ENCODE assay signal across 22 cellular contexts in the genomic region with DNA sequence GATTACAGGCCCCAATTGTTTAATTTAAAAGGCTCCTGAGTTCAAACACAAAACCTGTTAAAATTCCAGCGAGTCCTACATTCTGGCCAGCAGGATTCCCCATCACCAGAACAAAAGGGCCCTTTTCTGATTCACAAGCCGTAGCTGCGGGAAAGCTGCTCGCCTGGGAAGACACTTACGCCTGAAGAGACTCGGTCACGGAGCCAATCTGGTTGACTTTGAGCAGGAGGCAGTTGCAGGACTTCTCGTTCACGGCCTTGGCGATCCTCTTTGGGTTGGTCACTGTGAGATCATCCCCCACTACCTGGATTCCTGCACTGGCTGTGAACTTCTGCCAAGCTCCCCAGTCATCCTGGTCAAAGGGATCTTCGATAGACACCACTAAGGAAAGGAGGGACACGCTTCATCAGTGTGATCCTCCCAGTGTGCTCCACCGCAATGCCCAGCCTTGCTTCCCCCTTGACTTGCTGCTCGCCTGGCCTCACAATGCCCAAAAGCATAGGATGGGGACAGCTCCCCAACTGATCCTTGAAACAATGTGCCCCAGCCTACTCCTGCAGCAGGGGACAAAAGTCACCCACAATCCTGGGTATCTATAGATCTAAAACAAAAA. TPM values are rescaled to one million over a fixed set of nuclear protein-coding genes. Genes with fewer than 3 reads are reported as not detected.
DNase-seq lines count a peak whose midpoint lies in the region; ATAC-seq, FAIRE-seq and TF ChIP-seq lines count a peak whose summit lies in the region.
"Had no signal": no experiment of that assay in that cellular context is flagged by ENCODE, and none has a peak within 500 bp of the region (broad histone marks: within the 10 kb centered on the region; RNA-seq: fewer than 3 reads in every experiment).

No MANE protein-coding gene starts in this region.

- peaks cover 14% of the 10 kb centered on the region for H3K9me1 ChIP-seq in K562 (ENCODE audit: control insufficient read depth, insufficient read depth, low read length)

- intact Hi-C loops in heart right ventricle (cut with DNase I), result no loop called here
- intact Hi-C loops in K562 (cut with micrococcal nuclease), result no loop called here
- intact Hi-C loops in esophagus muscularis mucosa (cut with DNase I), result loop anchor here (5.0 kb wide), 1 partner anchor 123 kb away; no protein-coding TSS in a partner anchor

- CTCF ChIA-PET in K562 (lab: Yijun Ruan, JAX; ENCODE audit: low intra/inter-chr PET ratio), result no interaction called here

- no peaks in the 10 kb centered on the region for H3K27me3 ChIP-seq in cardiac muscle cell
- no peaks in the 10 kb centered on the region for H3K27me3 ChIP-seq in heart right ventricle
- H3K27me3 ChIP-seq in K562 (ENCODE audit: control insufficient read depth in 2 of 2, insufficient read depth in 2 of 2, low read length in 2 of 2), result no peaks in the 10 kb centered on the region
- H3K27me3 ChIP-seq in esophagus muscularis mucosa, result no peaks in the 10 kb centered on the region
- H3K27me3 ChIP-seq: brain microvascular endothelial cell, gastrocnemius medialis, ovary, sigmoid colon, transverse colon had no signal

- peaks cover 9% of the 10 kb centered on the region for H3K36me3 Mint-ChIP-seq in IgD-negative memory B cell
- peaks cover 58 to 67% of the 10 kb centered on the region in 2 donors for H3K36me3 Mint-ChIP-seq in stimulated activated naive B cell treated with anti-CD40 and anti-IgM and Interleukin-4, amounts not matched to agents 10 μg/mL and 1 μg/mL and 100 μg/mL, for 72 hours

- ATAC-seq in heart right ventricle (no peak), K562 (no peak)
- ATAC-seq in stimulated activated naive B cell treated with anti-CD40 and anti-IgM and Interleukin-4, amounts not matched to agents 10 μg/mL and 1 μg/mL and 100 μg/mL, for 72 hours (replicated peaks), result no peak
- ATAC-seq: gastrocnemius medialis; stimulated activated naive CD8-positive, alpha-beta T cell treated with anti-CD3 and anti-CD28 coated beads, Interleukin-15, Interleukin-2, amounts not matched to agents 100 U/mL and 50 U/mL, for 24 hours had no signal

- peaks cover 6 to 7% (median 6%) of the 10 kb centered on the region in 3 donors for H3K4me1 Mint-ChIP-seq in IgD-negative memory B cell
- peaks cover 24 to 47% of the 10 kb centered on the region in 2 donors for H3K4me1 Mint-ChIP-seq in stimulated activated naive B cell treated with anti-CD40 and anti-IgM and Interleukin-4, amounts not matched to agents 10 μg/mL and 1 μg/mL and 100 μg/mL, for 72 hours

- POLR2A ChIA-PET in K562 (lab: Yijun Ruan, JAX), result interaction anchor here (0.6 to 14.9 kb wide), 12 partner anchors 9 to 785 kb away, joined by 3 to 219 read pairs (median 3); partner anchors contain the start of gene ENO1

- peak overlapping the region in 2 of 3 donors; percentile 56 to 67 for H3K27ac Mint-ChIP-seq in IgD-negative memory B cell
- peak overlapping the region; percentile 70 for H3K27ac Mint-ChIP-seq in stimulated activated naive B cell treated with anti-CD40 and anti-IgM and Interleukin-4, amounts not matched to agents 10 μg/mL and 1 μg/mL and 100 μg/mL, for 72 hours

- no peak overlapping the region for H3K4me3 ChIP-seq in cardiac muscle cell
- H3K4me3 ChIP-seq in heart right ventricle, result no peak overlapping the region
- H3K4me3 ChIP-seq in K562, result no peak overlapping the region
- H3K4me3 ChIP-seq in esophagus muscularis mucosa, result no peak overlapping the region
- H3K4me3 ChIP-seq: gastrocnemius medialis, ovary, sigmoid colon, transverse colon had no signal

- peaks cover 95% of the 10 kb centered on the region for H3K36me3 ChIP-seq in cardiac muscle cell
- peaks cover 11 to 100% (median 87%) of the 10 kb centered on the region in 9 donors for H3K36me3 ChIP-seq in heart right ventricle
- H3K36me3 ChIP-seq in K562 (ENCODE audit: control insufficient read depth, insufficient read depth, low read length), result peaks cover 97% of the 10 kb centered on the region
- H3K36me3 ChIP-seq in esophagus muscularis mucosa, result peaks cover 89 to 100% (median 97%) of the 10 kb centered on the region in 4 donors
- H3K36me3 ChIP-seq: ovary had no signal

- no peak for TF ChIP-seq RAD21 in K562 (CRISPR knock-in tag; conservative IDR thresholded peaks at IDR 0.05 in 1 of 2, IDR thresholded peaks at IDR 0.05 in 1 of 2)

- H2AFZ ChIP-seq in K562 (ENCODE audit: low read depth, low read length), result no peak overlapping the region

- DNase-seq in cardiac muscle cell (ENCODE audit: low read depth in 1 of 2, low spot score in 1 of 2) (no peak), heart right ventricle (no peak), K562 (ENCODE audit: extremely low read depth in 1 of 4, low spot score in 3 of 4) (no peak), ureter (ENCODE audit: low spot score) (no peak), esophagus muscularis mucosa (ENCODE audit: extremely low spot score) (no peak), SW480 (ENCODE audit: low spot score) (no peak)
- no peak for DNase-seq in stimulated activated naive B cell treated with anti-CD40 and anti-IgM and Interleukin-4, amounts not matched to agents 10 μg/mL and 1 μg/mL and 100 μg/mL, for 72 hours
- DNase-seq: activated CD4-positive, CD25-positive, alpha-beta regulatory T cell treated with anti-CD3 and anti-CD28 coated beads, Interleukin-2, amount 50 U/mL, for 72 hours; brain microvascular endothelial cell; Calu3; gastrocnemius medialis; kidney glomerular epithelial cell; mammary epithelial cell; NCI-H1694; NCI-H748 treated with DMSO at 0.1 percent for 48 hours; ovary; sigmoid colon; stimulated activated naive CD8-positive, alpha-beta T cell treated with anti-CD3 and anti-CD28 coated beads, Interleukin-15, Interleukin-2, amounts not matched to agents 100 U/mL and 50 U/mL, for 24 hours; transverse colon had no signal

- no peak for FAIRE-seq in K562 (lab: Jason Lieb, UNC)
- FAIRE-seq: H54 had no signal

- H3K79me2 ChIP-seq in K562 (ENCODE audit: control insufficient read depth, insufficient read depth, low read length), result peaks cover 45% of the 10 kb centered on the region

- H3K4me1 ChIP-seq in cardiac muscle cell (ENCODE audit: low read depth) (peaks cover 12% of the 10 kb centered on the region), heart right ventricle (peaks cover 2 to 34% (median 10%) of the 10 kb centered on the region in 9 donors), K562 (replicated peaks in 1 of 2; ENCODE audit: control insufficient read depth in 2 of 2, insufficient read depth in 2 of 2, low read length in 2 of 2) (peaks cover 6 to 9% of the 10 kb centered on the region in 2 experiments), esophagus muscularis mucosa (peaks cover 5 to 22% (median 18%) of the 10 kb centered on the region in 4 donors)

- no peak overlapping the region for H3K4me3 Mint-ChIP-seq in IgD-negative memory B cell
- H3K4me3 Mint-ChIP-seq in stimulated activated naive B cell treated with anti-CD40 and anti-IgM and Interleukin-4, amounts not matched to agents 10 μg/mL and 1 μg/mL and 100 μg/mL, for 72 hours, result no peak overlapping the region
- H3K4me3 Mint-ChIP-seq: activated naive CD4-positive, alpha-beta T cell treated with anti-CD3 and anti-CD28 coated beads, Interleukin-2, amount 50 U/mL, for 24 hours had no signal

- H3K27me3 Mint-ChIP-seq in IgD-negative memory B cell, result no peaks in the 10 kb centered on the region
- no peaks in the 10 kb centered on the region for H3K27me3 Mint-ChIP-seq in stimulated activated naive B cell treated with anti-CD40 and anti-IgM and Interleukin-4, amounts not matched to agents 10 μg/mL and 1 μg/mL and 100 μg/mL, for 72 hours
- H3K27me3 Mint-ChIP-seq: activated naive CD4-positive, alpha-beta T cell treated with anti-CD3 and anti-CD28 coated beads, Interleukin-2, amount 50 U/mL, for 24 hours had no signal

- no peak for TF ChIP-seq POLR2A in K562 (conservative IDR thresholded peaks at IDR 0.05)
- no peak for TF ChIP-seq POLR2A in esophagus muscularis mucosa (IDR thresholded peaks at IDR 0.05; ENCODE audit: low read depth)

- H3K9me3 ChIP-seq in cardiac muscle cell (ENCODE audit: low read depth) (no peaks in the 10 kb centered on the region), heart right ventricle (no peaks in the 10 kb centered on the region), K562 (replicated peaks; ENCODE audit: control insufficient read depth, insufficient read depth, low read depth, low read length) (no peaks in the 10 kb centered on the region), esophagus muscularis mucosa (no peaks in the 10 kb centered on the region)
- H3K9me3 ChIP-seq: gastrocnemius medialis, ovary, sigmoid colon, transverse colon had no signal

- no peak overlapping the region for H3K4me2 ChIP-seq in K562 (ENCODE audit: insufficient read depth, low read length)

- no peaks in the 10 kb centered on the region for H3K9me3 Mint-ChIP-seq in IgD-negative memory B cell
- no peaks in the 10 kb centered on the region for H3K9me3 Mint-ChIP-seq in stimulated activated naive B cell treated with anti-CD40 and anti-IgM and Interleukin-4, amounts not matched to agents 10 μg/mL and 1 μg/mL and 100 μg/mL, for 72 hours
- H3K9me3 Mint-ChIP-seq: activated naive CD4-positive, alpha-beta T cell treated with anti-CD3 and anti-CD28 coated beads, Interleukin-2, amount 50 U/mL, for 24 hours had no signal

- no TSS peak for BruUV-seq in K562 (replicated peaks; lab: Mats Ljungman, UMichigan)

- H3K27ac ChIP-seq in cardiac muscle cell (peak overlapping the region; percentile 91), heart right ventricle (no peak overlapping the region), K562 (ENCODE audit: extremely low read depth, low read depth, low read length) (no peak overlapping the region), esophagus muscularis mucosa (replicated peaks in 1 of 4) (no peak overlapping the region)
- H3K27ac ChIP-seq: brain microvascular endothelial cell, ovary, sigmoid colon, transverse colon had no signal

- no peak for TF ChIP-seq CTCF in cardiac muscle cell (IDR thresholded peaks at IDR 0.05; ENCODE audit: low read depth, low read length)
- no peak for TF ChIP-seq CTCF in heart right ventricle (IDR thresholded peaks at IDR 0.05)
- no peak for TF ChIP-seq CTCF in K562 (IDR thresholded peaks at IDR 0.05 in 2 of 3, conservative IDR thresholded peaks at IDR 0.05 in 1 of 3; ENCODE audit: insufficient read depth in 2 of 3, low read depth in 1 of 3, low read length in 3 of 3)
- TF ChIP-seq CTCF in esophagus muscularis mucosa (IDR thresholded peaks at IDR 0.05), result no peak

- in situ Hi-C loops in K562 (cut with MboI), result no loop called here

- peak overlapping the region in 1 of 2 experiments; percentile 28; a peak in 1 of 4 replicates for H3K9ac ChIP-seq in K562 (ENCODE audit: insufficient read depth in 1 of 2, low read depth in 2 of 2, low read length in 2 of 2)

- TF ChIP-seq EP300 in K562 (IDR thresholded peaks at IDR 0.05; ENCODE audit: low read length), result no peak
- no peak for TF ChIP-seq EP300 in esophagus muscularis mucosa (IDR thresholded peaks at IDR 0.05)

- H4K20me1 ChIP-seq in K562 (replicated peaks; ENCODE audit: control insufficient read depth, insufficient read depth, low read length), result peaks cover 77% of the 10 kb centered on the region

- WGBS in heart right ventricle, 2 donors, result 91 to 92% methylated on average over 14 of the region's 14 CpGs
- WGBS in K562 (ENCODE audit: insufficient coverage, low coverage, missing lambda C conversion rate), result 92% methylated on average over 14 of the region's 14 CpGs
- WGBS in esophagus muscularis mucosa, result 90% methylated on average over 7 of the region's 14 CpGs

RNA-seq across cellular contexts. Expression of gene ENO1, which starts 14.7 kb away (rescaled TPM):
- total RNA-seq in cardiac muscle cell (3,076 and 4,542 TPM in 2 replicates), heart right ventricle (100 to 1,000 TPM; 104 to 472 (median 141) TPM), K562 (2014; rRNA removed) (2,617 and 2,757 TPM in 2 replicates), K562 (2014; rRNA removed; fragmentation: Illumina TruSeq; extraction: Trizol) (2,118 and 2,410 TPM in 2 replicates), K562 (2015; rRNA removed; fragmentation: Illumina TruSeq; extraction: Trizol) (2,997 and 3,044 TPM in 2 replicates), K562 (2021) (2,642 and 2,717 TPM in 2 replicates), ureter (726 TPM), esophagus muscularis mucosa (100 to 1,000 TPM; 595 to 895 (median 621) TPM)
- polyA plus RNA-seq in cardiac muscle cell (4,459 and 4,945 TPM in 2 replicates), heart right ventricle (100 to 1,000 TPM in 1 of 2 donors, 10 to 100 TPM in 1; 73.3 to 581 TPM), IgD-negative memory B cell (728 TPM), K562 (2011; rRNA removed) (3,253 and 3,807 TPM in 2 replicates), K562 (2014; fragmentation: Illumina TruSeq; extraction: Trizol) (2,868 and 3,193 TPM in 2 replicates), K562 (2014; fragmentation: Nextera tagmentation; extraction: Ambion mirVana) (1,000 to 10,000 TPM; 6,249 to 7,472 TPM), K562 (2014; rRNA removed) (2,249 and 2,310 TPM in 2 replicates)
- total RNA-seq in K562 (2011; cell fraction: chromatin; rRNA removed; ENCODE audit: low replicate concordance), result 790 and 1,193 TPM in 2 replicates
- total RNA-seq in K562 (2011; cell fraction: nucleolus; rRNA removed), result 1,022 and 1,050 TPM in 2 replicates
- 987 and 1,019 TPM in 2 replicates for total RNA-seq in K562 (2011; cell fraction: nucleoplasm; rRNA removed)
- polyA plus RNA-seq in K562 (2011; cell fraction: cytosol; rRNA removed), result 3,902 and 3,930 TPM in 2 replicates
- 1,435 and 2,014 TPM in 2 replicates for polyA plus RNA-seq in K562 (2011; cell fraction: nucleus; rRNA removed)
- 2,677 and 3,119 TPM in 2 replicates for polyA plus RNA-seq in K562 (2012)
- 3,327 and 3,913 TPM in 2 replicates for polyA minus RNA-seq in K562 (2011; rRNA and poly(A)+ RNA removed)
- 2,697 and 3,181 TPM in 2 replicates for polyA minus RNA-seq in K562 (2011; cell fraction: cytosol; rRNA and poly(A)+ RNA removed)
- 390 and 803 TPM in 2 replicates for polyA minus RNA-seq in K562 (2011; cell fraction: nucleus; rRNA and poly(A)+ RNA removed)

RNA-seq across cellular contexts. Expression of gene RERE, which starts 46.4 kb away (rescaled TPM):
- total RNA-seq in cardiac muscle cell, result 59.5 and 81.0 TPM in 2 replicates
- polyA plus RNA-seq in cardiac muscle cell, result 70.3 and 72.5 TPM in 2 replicates
- total RNA-seq in heart right ventricle, result 100 to 1,000 TPM; 107 to 163 (median 144) TPM
- 10 to 100 TPM; 46.5 to 62.3 TPM for polyA plus RNA-seq in heart right ventricle
- 24.9 TPM for polyA plus RNA-seq in IgD-negative memory B cell
- 171 and 273 TPM in 2 replicates for total RNA-seq in K562 (2011; cell fraction: chromatin; rRNA removed; ENCODE audit: low replicate concordance)
- 61.4 and 68.2 TPM in 2 replicates for total RNA-seq in K562 (2011; cell fraction: nucleolus; rRNA removed)
- total RNA-seq in K562 (2011; cell fraction: nucleoplasm; rRNA removed), result 135 and 159 TPM in 2 replicates
- 14.2 and 14.4 TPM in 2 replicates for total RNA-seq in K562 (2014; rRNA removed)
- 13.4 and 14.6 TPM in 2 replicates for total RNA-seq in K562 (2014; rRNA removed; fragmentation: Illumina TruSeq; extraction: Trizol)
- 12.9 and 14.2 TPM in 2 replicates for total RNA-seq in K562 (2015; rRNA removed; fragmentation: Illumina TruSeq; extraction: Trizol)
- 40.2 and 51.5 TPM in 2 replicates for total RNA-seq in K562 (2021)
- polyA plus RNA-seq in K562 (2011; rRNA removed), result 5.3 and 8.3 TPM in 2 replicates
- 5.1 and 11.3 TPM in 2 replicates for polyA plus RNA-seq in K562 (2011; cell fraction: cytosol; rRNA removed)
- polyA plus RNA-seq in K562 (2011; cell fraction: nucleus; rRNA removed), result 35.9 and 36.4 TPM in 2 replicates
- 22.1 and 24.3 TPM in 2 replicates for polyA plus RNA-seq in K562 (2012)
- polyA plus RNA-seq in K562 (2014; fragmentation: Illumina TruSeq; extraction: Trizol), result 21.1 and 25.2 TPM in 2 replicates
- polyA plus RNA-seq in K562 (2014; fragmentation: Nextera tagmentation; extraction: Ambion mirVana), result 1 to 10 TPM; 3.0 to 5.4 TPM
- 8.0 and 22.3 TPM in 2 replicates for polyA plus RNA-seq in K562 (2014; rRNA removed)
- 55.5 and 81.8 TPM in 2 replicates for polyA minus RNA-seq in K562 (2011; rRNA and poly(A)+ RNA removed)
- 45.2 and 50.4 TPM in 2 replicates for polyA minus RNA-seq in K562 (2011; cell fraction: cytosol; rRNA and poly(A)+ RNA removed)
- 32.6 and 64.3 TPM in 2 replicates for polyA minus RNA-seq in K562 (2011; cell fraction: nucleus; rRNA and poly(A)+ RNA removed)
- total RNA-seq in ureter, result 215 TPM
- total RNA-seq in esophagus muscularis mucosa, result 100 to 1,000 TPM; 133 to 212 (median 168) TPM
